Comparison of ENCODE assay signal across 8 cellular contexts in the genomic region with DNA sequence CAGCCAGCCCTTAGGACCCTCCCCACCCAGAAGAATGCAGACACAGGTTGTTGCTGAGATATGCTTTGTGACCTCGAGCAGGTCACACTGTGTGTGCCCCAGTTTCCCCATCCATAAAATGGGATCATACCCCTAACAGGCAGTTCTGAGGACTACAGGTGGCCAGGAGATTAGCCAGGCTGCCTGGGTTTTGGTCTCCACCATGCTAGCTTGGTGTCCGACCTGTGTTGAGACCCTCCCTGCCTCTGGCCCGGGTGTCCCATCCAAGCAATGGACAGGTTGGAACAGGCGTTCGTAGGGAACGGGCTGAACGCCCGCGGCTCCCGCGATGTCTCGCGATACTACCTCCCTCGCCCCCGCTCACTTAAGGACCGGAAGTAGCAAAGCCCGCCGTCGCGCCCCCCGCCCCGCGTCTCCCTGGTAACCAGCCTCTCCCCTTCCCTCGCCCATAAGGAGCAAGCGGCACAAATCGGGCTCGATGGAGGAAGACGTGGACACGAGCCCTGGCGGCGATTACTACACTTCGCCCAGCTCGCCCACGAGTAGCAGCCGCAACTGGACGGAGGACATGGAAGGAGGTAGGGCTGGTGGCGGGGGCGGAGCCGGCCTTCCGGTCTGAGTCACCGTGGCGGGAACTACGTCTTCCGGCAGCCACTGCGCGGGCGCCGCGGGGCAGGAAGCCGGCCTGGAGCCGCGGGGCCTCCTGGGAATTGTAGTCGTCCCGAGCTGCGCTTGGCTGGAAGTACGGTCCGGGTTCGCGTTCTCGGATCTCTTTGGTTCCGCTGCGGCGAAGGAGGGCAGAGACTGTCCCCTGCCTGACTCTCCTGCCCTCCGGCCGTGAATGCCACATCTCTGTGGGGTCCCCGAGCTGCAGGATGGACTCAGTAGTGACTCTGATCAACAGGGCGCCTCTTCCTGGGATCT. TPM values are rescaled to one million over a fixed set of nuclear protein-coding genes. Genes with fewer than 3 reads are reported as not detected.
DNase-seq lines count a peak whose midpoint lies in the region; ATAC-seq and TF ChIP-seq lines count a peak whose summit lies in the region.

No MANE protein-coding gene starts in this region.

- CTCF ChIA-PET in AG04450 (lab: Charles Lee): interaction anchor here (0.6 kb wide), 1 partner anchor 361 kb away, joined by 3 read pairs; no protein-coding TSS in a partner anchor

- intact Hi-C loops in dendritic cell treated with granulocyte-macrophage colony-stimulating factor and Interleukin-4, amounts not matched to agents 40 ng/mL and 50 ng/mL, for 4 days (cut with micrococcal nuclease): loop anchor here (5.0 kb wide), 1 partner anchor 68 kb away; the partner anchor contains the start of gene NFIC
- intact Hi-C loops in left lung (cut with DNase I): no loop called here

- H3K36me3 ChIP-seq in left lung: peaks cover 0 to 73% of the 10 kb centered on the region in 2 donors

- DNase-seq in AG04450 (ENCODE audit: low read depth, low spot score): peak; percentile 88
- peak; percentile 94 to 95 for DNase-seq in NCI-H524 (lab: John Stamatoyannopoulos, UW)
- peak; percentile 94 to 96 for DNase-seq in activated CD4-positive, alpha-beta T cell treated with anti-CD3 and anti-CD28 coated beads, Interleukin-2, amount 50 U/mL, for 24 hours (ENCODE audit: low read depth in 1 of 2, low spot score in 1 of 2)
- peak; percentile 96 to 99 for DNase-seq in left lung
- peak; percentile 97 for DNase-seq in stimulated activated CD4-positive, alpha-beta T cell treated with anti-CD3 and anti-CD28 coated beads, Interleukin-2, amount 100 ng/mL, for 24 hours

- ATAC-seq in GM19025 (IDR thresholded peaks at IDR 0.05; ENCODE audit: low read depth, unreplicated experiment) (peak; percentile 93), HG03342 (IDR thresholded peaks at IDR 0.05; ENCODE audit: unreplicated experiment) (peak; percentile 82), left lung (peak; percentile 98)

- H3K27me3 Mint-ChIP-seq in dendritic cell treated with granulocyte-macrophage colony-stimulating factor and Interleukin-4, amounts not matched to agents 40 ng/mL and 50 ng/mL, for 4 days: no peaks in the 10 kb centered on the region

- POLR2A ChIA-PET in AG04450 (lab: Yijun Ruan, JAX): no interaction called here

- peaks cover 15% of the 10 kb centered on the region for H3K9me3 ChIP-seq in AG04450 (ENCODE audit: control insufficient read depth, insufficient read depth, low read length)
- no peaks in the 10 kb centered on the region for H3K9me3 ChIP-seq in left lung

- TF ChIP-seq CTCF in AG04450 (IDR thresholded peaks at IDR 0.05; ENCODE audit: low read depth, low read length) (no peak), left lung (IDR thresholded peaks at IDR 0.05) (no peak)

- peaks cover 17 to 44% of the 10 kb centered on the region in 2 donors for H3K4me1 ChIP-seq in left lung

- H3K27me3 ChIP-seq in AG04450 (ENCODE audit: control insufficient read depth, insufficient read depth, low read length) (no peaks in the 10 kb centered on the region), left lung (no peaks in the 10 kb centered on the region)

- H3K4me3 ChIP-seq in AG04450 (ENCODE audit: low read depth, low read length): peak overlapping the region; percentile 54
- H3K4me3 ChIP-seq in left lung: peak overlapping the region; percentile 32 to 58

- H3K4me3 Mint-ChIP-seq in dendritic cell treated with granulocyte-macrophage colony-stimulating factor and Interleukin-4, amounts not matched to agents 40 ng/mL and 50 ng/mL, for 4 days: peak overlapping the region; percentile 79

- peak overlapping the region; percentile 92 for H3K27ac Mint-ChIP-seq in dendritic cell treated with granulocyte-macrophage colony-stimulating factor and Interleukin-4, amounts not matched to agents 40 ng/mL and 50 ng/mL, for 4 days

- peak overlapping the region; percentile 89 for H3K27ac ChIP-seq in AG04450 (ENCODE audit: low read depth, low read length)
- H3K27ac ChIP-seq in left lung: peak overlapping the region; percentile 91 to 92

- peaks cover 11% of the 10 kb centered on the region for H3K9me3 Mint-ChIP-seq in dendritic cell treated with granulocyte-macrophage colony-stimulating factor and Interleukin-4, amounts not matched to agents 40 ng/mL and 50 ng/mL, for 4 days

- peaks cover 37% of the 10 kb centered on the region for H3K4me1 Mint-ChIP-seq in dendritic cell treated with granulocyte-macrophage colony-stimulating factor and Interleukin-4, amounts not matched to agents 40 ng/mL and 50 ng/mL, for 4 days (ENCODE audit: low read depth)

- H3K36me3 Mint-ChIP-seq in dendritic cell treated with granulocyte-macrophage colony-stimulating factor and Interleukin-4, amounts not matched to agents 40 ng/mL and 50 ng/mL, for 4 days (ENCODE audit: low read depth): peaks cover 82% of the 10 kb centered on the region

RNA-seq across cellular contexts. Expression of gene SMIM24, which starts 45.4 kb away (rescaled TPM):
- polyA plus RNA-seq in AG04450 (2011; rRNA removed): 0.19 TPM in 1 of 2 replicates, not detected in the other
- not detected in 2 replicates for polyA minus RNA-seq in AG04450 (2011; rRNA and poly(A)+ RNA removed)
- not detected for total RNA-seq in left lung

RNA-seq across cellular contexts. Expression of gene SMIM44, which starts 48.3 kb away (rescaled TPM):
- polyA plus RNA-seq in AG04450 (2011; rRNA removed): not detected in 2 replicates
- polyA minus RNA-seq in AG04450 (2011; rRNA and poly(A)+ RNA removed): not detected in 2 replicates
- not detected for total RNA-seq in left lung

Comparison
In these comparisons a context has a peak if more than half of its experiments do, and no peak if none do; other contexts are left out.
1. Peak in every context shown above with its lines: DNase-seq, ATAC-seq, H3K4me3 ChIP-seq and H3K27ac ChIP-seq.